In genomic region chr5:154830596-154830995, GRCh38 we compare ENCODE assay signal across 13 cellular contexts. TPM values are rescaled to one million over a fixed set of nuclear protein-coding genes. Genes with fewer than 3 reads are reported as not detected.
DNase-seq lines count a peak whose midpoint lies in the region; ATAC-seq, FAIRE-seq and TF ChIP-seq lines count a peak whose summit lies in the region.
"Had no signal": no experiment of that assay in that cellular context is flagged by ENCODE, and none has a peak within 500 bp of the region (broad histone marks: within the 10 kb centered on the region; RNA-seq: fewer than 3 reads in every experiment).

No MANE protein-coding gene starts in this region.

- H3K9me2 ChIP-seq in PC-3 (replicated peaks; ENCODE audit: low read length) (no peaks in the 10 kb centered on the region), SK-N-SH (no peaks in the 10 kb centered on the region)

- POLR2A ChIA-PET in PC-3 (lab: Charles Lee; ENCODE audit: unreplicated experiment): no interaction called here
- POLR2A ChIA-PET in SK-N-SH (lab: Yijun Ruan, JAX): no interaction called here

- CTCF ChIA-PET in PC-3 (lab: Charles Lee) (no interaction called here), SK-N-SH (lab: Yijun Ruan, JAX) (no interaction called here)

- no TSS peak for BruUV-seq in PC-3 (replicated peaks; lab: Mats Ljungman, UMichigan)

- H3K4me3 Mint-ChIP-seq in T-helper 2 cell treated with Interferon-gamma antibody and Interleukin-4, amounts not matched to agents 5 μg/mL and 100 μg/mL, for 36 hours: peak overlapping the region; percentile 66
- peak overlapping the region; percentile 26 for H3K4me3 Mint-ChIP-seq in central memory CD8-positive, alpha-beta T cell

- H3K4me2 ChIP-seq in PC-3 (ENCODE audit: low read length): peak overlapping the region; percentile 61
- no peak overlapping the region for H3K4me2 ChIP-seq in parathyroid adenoma (ENCODE audit: low read length)
- H3K4me2 ChIP-seq in SK-N-SH: no peak overlapping the region

- peaks cover 20% of the 10 kb centered on the region for H3K36me3 Mint-ChIP-seq in T-helper 2 cell treated with Interferon-gamma antibody and Interleukin-4, amounts not matched to agents 5 μg/mL and 100 μg/mL, for 36 hours (ENCODE audit: low read depth)
- H3K36me3 Mint-ChIP-seq in central memory CD8-positive, alpha-beta T cell (ENCODE audit: insufficient read depth): peaks cover 4% of the 10 kb centered on the region

- no peak for FAIRE-seq in RCC 7860 (lab: Jason Lieb, UNC)

- no peak overlapping the region for H3K4me3 ChIP-seq in PC-3 (ENCODE audit: low read length)
- H3K4me3 ChIP-seq in parathyroid adenoma (ENCODE audit: low read depth, low read length): no peak overlapping the region
- H3K4me3 ChIP-seq in adrenal gland: no peak overlapping the region
- no peak overlapping the region for H3K4me3 ChIP-seq in SK-N-SH (ENCODE audit: low read depth in 2 of 2, low read length in 1 of 2)
- H3K4me3 ChIP-seq: testis had no signal

- H3K9me3 Mint-ChIP-seq in T-helper 2 cell treated with Interferon-gamma antibody and Interleukin-4, amounts not matched to agents 5 μg/mL and 100 μg/mL, for 36 hours: no peaks in the 10 kb centered on the region
- no peaks in the 10 kb centered on the region for H3K9me3 Mint-ChIP-seq in central memory CD8-positive, alpha-beta T cell

- H3K27ac Mint-ChIP-seq in T-helper 2 cell treated with Interferon-gamma antibody and Interleukin-4, amounts not matched to agents 5 μg/mL and 100 μg/mL, for 36 hours: peak overlapping the region; percentile 81
- H3K27ac Mint-ChIP-seq in central memory CD8-positive, alpha-beta T cell (ENCODE audit: low read depth): peak overlapping the region; percentile 48

- H3F3A ChIP-seq in PC-3 (ENCODE audit: low read length, unreplicated experiment) (no peaks in the 10 kb centered on the region), SK-N-SH (replicated peaks; ENCODE audit: insufficient read depth) (peaks cover 7% of the 10 kb centered on the region)

- no peak for TF ChIP-seq CTCF in PC-3 (conservative IDR thresholded peaks at IDR 0.05; ENCODE audit: low read depth, low read length)
- no peak for TF ChIP-seq CTCF in parathyroid adenoma (IDR thresholded peaks at IDR 0.05)
- no peak for TF ChIP-seq CTCF in adrenal gland (IDR thresholded peaks at IDR 0.05)
- no peak for TF ChIP-seq CTCF in SK-N-SH (IDR thresholded peaks at IDR 0.05)

- no peak for DNase-seq in T-helper 2 cell treated with Interferon-gamma antibody and Interleukin-4, amounts not matched to agents 5 μg/mL and 100 μg/mL, for 36 hours (ENCODE audit: low spot score)
- DNase-seq in T-helper 2 cell (no peak), PC-3 (no peak), adrenal gland (no peak), RCC 7860 (ENCODE audit: low spot score) (no peak), SK-N-SH (no peak)
- no peak for DNase-seq in central memory CD8-positive, alpha-beta T cell (ENCODE audit: low spot score in 2 of 2)
- DNase-seq: 8988T, DND-41, NCI-H1417 treated with DMSO at 0.1 percent for 48 hours, testis had no signal

- H4K20me1 ChIP-seq in PC-3 (ENCODE audit: low read length) (no peaks in the 10 kb centered on the region), SK-N-SH (ENCODE audit: insufficient read depth) (no peaks in the 10 kb centered on the region)

- ATAC-seq in PC-3: no peak
- no peak for ATAC-seq in central memory CD8-positive, alpha-beta T cell (replicated peaks; ENCODE audit: extremely low read depth, poor library complexity, severe bottlenecking)

- H3K27ac ChIP-seq in PC-3 (ENCODE audit: low read length) (peak overlapping the region; percentile 87), parathyroid adenoma (peak overlapping the region; percentile 49), adrenal gland (no peak overlapping the region), SK-N-SH (ENCODE audit: low read depth in 2 of 2, low read length in 1 of 2) (no peak overlapping the region)
- H3K27ac ChIP-seq: testis had no signal

- no peak for TF ChIP-seq POLR2A in adrenal gland (IDR thresholded peaks at IDR 0.05)

- H3K36me3 ChIP-seq in PC-3 (ENCODE audit: low read depth, low read length): no peaks in the 10 kb centered on the region; the same call in 1 of the 2 replicates
- H3K36me3 ChIP-seq in parathyroid adenoma (ENCODE audit: control insufficient read depth, insufficient read depth, low read length): no peaks in the 10 kb centered on the region
- peaks cover 0 to 26% of the 10 kb centered on the region in 2 donors for H3K36me3 ChIP-seq in adrenal gland (replicated peaks in 1 of 2)
- H3K36me3 ChIP-seq in SK-N-SH (replicated peaks in 1 of 2; ENCODE audit: control insufficient read depth in 1 of 2, insufficient read depth in 2 of 2, low read length in 1 of 2): peaks cover 0 to 5% of the 10 kb centered on the region in 2 experiments

- H3K4me1 ChIP-seq in PC-3 (ENCODE audit: insufficient read depth, low read length) (peaks cover 29% of the 10 kb centered on the region), parathyroid adenoma (peaks cover 28% of the 10 kb centered on the region), adrenal gland (replicated peaks in 1 of 2) (peaks cover 3 to 13% of the 10 kb centered on the region in 2 donors), SK-N-SH (ENCODE audit: control insufficient read depth in 1 of 2, insufficient read depth in 2 of 2, low read depth in 1 of 2, low read length in 1 of 2) (peaks cover 9 to 10% of the 10 kb centered on the region in 2 experiments; a peak in 3 of 4 replicates)

- TF ChIP-seq RAD21 in SK-N-SH (IDR thresholded peaks at IDR 0.05; ENCODE audit: low read length): no peak

- H3K79me2 ChIP-seq in PC-3 (ENCODE audit: low read length): no peaks in the 10 kb centered on the region
- peaks cover 3% of the 10 kb centered on the region for H3K79me2 ChIP-seq in parathyroid adenoma
- H3K79me2 ChIP-seq in SK-N-SH (ENCODE audit: insufficient read depth): no peaks in the 10 kb centered on the region

- peaks cover 31% of the 10 kb centered on the region for H3K4me1 Mint-ChIP-seq in T-helper 2 cell treated with Interferon-gamma antibody and Interleukin-4, amounts not matched to agents 5 μg/mL and 100 μg/mL, for 36 hours (ENCODE audit: low read depth)
- H3K4me1 Mint-ChIP-seq in central memory CD8-positive, alpha-beta T cell: peaks cover 29% of the 10 kb centered on the region

- intact Hi-C loops in PC-3 (cut with micrococcal nuclease) (no loop called here), adrenal gland (cut with DNase I) (no loop called here)

- H3K27me3 Mint-ChIP-seq in T-helper 2 cell treated with Interferon-gamma antibody and Interleukin-4, amounts not matched to agents 5 μg/mL and 100 μg/mL, for 36 hours (ENCODE audit: low read depth): no peaks in the 10 kb centered on the region
- H3K27me3 Mint-ChIP-seq in central memory CD8-positive, alpha-beta T cell: no peaks in the 10 kb centered on the region

- TF ChIP-seq EP300 in SK-N-SH (IDR thresholded peaks at IDR 0.05; ENCODE audit: borderline replicate concordance in 1 of 2, low read depth in 1 of 2, low read length in 1 of 2): no peak

- 93 to 100% (median 96%) methylated on average over 4 of the region's 4 CpGs for WGBS in adrenal gland, 4 donors
- WGBS in SK-N-SH (ENCODE audit: low lambda C conversion rate): 85% methylated on average over 4 of the region's 4 CpGs

- H2AFZ ChIP-seq in PC-3 (ENCODE audit: low read length) (no peak overlapping the region), parathyroid adenoma (no peak overlapping the region), SK-N-SH (ENCODE audit: low read depth) (no peak overlapping the region)

- no peaks in the 10 kb centered on the region for H3K9me3 ChIP-seq in PC-3 (ENCODE audit: low read length)
- no peaks in the 10 kb centered on the region for H3K9me3 ChIP-seq in parathyroid adenoma (ENCODE audit: control insufficient read depth, low read length)
- no peaks in the 10 kb centered on the region for H3K9me3 ChIP-seq in adrenal gland (replicated peaks in 1 of 3)
- no peaks in the 10 kb centered on the region for H3K9me3 ChIP-seq in SK-N-SH
- H3K9me3 ChIP-seq: testis had no signal

- H3K9ac ChIP-seq in PC-3 (ENCODE audit: low read length) (peak overlapping the region; percentile 7; the same call in 1 of the 2 replicates), parathyroid adenoma (no peak overlapping the region), SK-N-SH (no peak overlapping the region)

- H3K27me3 ChIP-seq in PC-3 (ENCODE audit: low read length) (no peaks in the 10 kb centered on the region), parathyroid adenoma (ENCODE audit: control insufficient read depth, insufficient read depth, low read length) (no peaks in the 10 kb centered on the region), adrenal gland (no peaks in the 10 kb centered on the region), SK-N-SH (ENCODE audit: insufficient read depth) (no peaks in the 10 kb centered on the region)
- H3K27me3 ChIP-seq: testis had no signal

TF ChIP-seq in SK-N-SH, 30 proteins besides CTCF, POLR2A, EP300 and RAD21 (continues in another document):
- TF ChIP-seq SMC3 (IDR thresholded peaks at IDR 0.05; ENCODE audit: low read depth, low read length) (no peak), FOSL2 (IDR thresholded peaks at IDR 0.05; ENCODE audit: borderline replicate concordance, low read depth) (no peak), ELF1 (IDR thresholded peaks at IDR 0.05) (no peak), FOXJ3 (CRISPR knock-in tag; IDR thresholded peaks at IDR 0.05) (no peak), TCF12 (IDR thresholded peaks at IDR 0.05) (no peak), YY1 (IDR thresholded peaks at IDR 0.05; ENCODE audit: low read depth) (no peak), FOXM1 (IDR thresholded peaks at IDR 0.05; ENCODE audit: low read depth) (no peak), NRF1 (IDR thresholded peaks at IDR 0.05; ENCODE audit: low read depth, low read length) (no peak), USF1 (IDR thresholded peaks at IDR 0.05; ENCODE audit: borderline replicate concordance, low read depth) (no peak)

RNA-seq across cellular contexts. Expression of gene FAXDC2, which starts 19.8 kb away (rescaled TPM):
- not detected in 2 replicates for total RNA-seq in PC-3 (2014; rRNA removed)
- total RNA-seq in adrenal gland: 10 to 100 TPM; 20.0 to 86.2 (median 52.2) TPM
- 10 to 100 TPM; 12.2 to 38.5 (median 21.7) TPM for polyA plus RNA-seq in adrenal gland
- 6.0 and 8.4 TPM in 2 replicates for polyA plus RNA-seq in SK-N-SH (2012; rRNA removed)
- 4.1 and 5.2 TPM in 2 replicates for polyA plus RNA-seq in SK-N-SH (2012; cell fraction: cytosol; rRNA removed)
- polyA plus RNA-seq in SK-N-SH (2012; cell fraction: nucleus; rRNA removed): 5.5 and 9.9 TPM in 2 replicates
- total RNA-seq: activated CD8-positive, alpha-beta memory T cell treated with anti-CD3 and anti-CD28 coated beads for 36 hours had no signal

RNA-seq across cellular contexts. Expression of gene CNOT8, which starts 27.8 kb away (rescaled TPM):
- total RNA-seq in PC-3 (2014; rRNA removed) (26.2 and 34.2 TPM in 2 replicates), adrenal gland (100 to 1,000 TPM in 2 of 8 donors, 10 to 100 TPM in 6; 49.8 to 109 (median 71.4) TPM)
- polyA plus RNA-seq in adrenal gland (10 to 100 TPM; 25.6 to 64.0 (median 47.9) TPM), SK-N-SH (2012; rRNA removed) (45.3 and 51.5 TPM in 2 replicates)
- 48.2 and 52.3 TPM in 2 replicates for polyA plus RNA-seq in SK-N-SH (2012; cell fraction: cytosol; rRNA removed)
- polyA plus RNA-seq in SK-N-SH (2012; cell fraction: nucleus; rRNA removed): 36.9 and 44.6 TPM in 2 replicates

Comparison
In these comparisons a context has a peak if more than half of its experiments do, and no peak if none do; other contexts are left out.
1. H3K27ac ChIP-seq: peak in PC-3 (single experiment) and parathyroid adenoma (single experiment); none in adrenal gland (0 of 5) and SK-N-SH (0 of 2).
2. RNA of gene FAXDC2, which starts 19.8 kb away (total RNA-seq): 20.0 to 86.2 TPM in adrenal gland; not detected in PC-3; every median in the first group is over 10 times any median in the second.